9 cellular contexts compared by ENCODE assay signal in genomic region chr9:127523312-127523851, GRCh38.
DNase-seq lines count a peak whose midpoint lies in the region; ATAC-seq, FAIRE-seq and TF ChIP-seq lines count a peak whose summit lies in the region.
"Had no signal": no experiment of that assay in that cellular context is flagged by ENCODE, and none has a peak within 500 bp of the region (broad histone marks: within the 10 kb centered on the region; RNA-seq: fewer than 3 reads in every experiment).

No MANE protein-coding gene starts in this region.

- peak; percentile 9 for DNase-seq in NOMO-1 treated with DMSO at 0.1 percent for 48 hours (lab: John Stamatoyannopoulos, UW; ENCODE audit: unreplicated experiment)
- no peak for DNase-seq in NOMO-1 treated with dmso at 0.1 percent for 144 hours (lab: John Stamatoyannopoulos, UW; ENCODE audit: unreplicated experiment)
- peak; percentile 53 for DNase-seq in RPMI7951 (ENCODE audit: low read depth)
- DNase-seq in epithelial cell of prostate (ENCODE audit: low read depth, low spot score), result no peak
- DNase-seq in stimulated activated CD4-positive, alpha-beta T cell treated with anti-CD3 and anti-CD28 coated beads, Interleukin-1b, Interleukin-23, amount 100 ng/mL, for 48 hours, result peak; percentile 43
- DNase-seq in SK-N-DZ (ENCODE audit: low spot score), result no peak
- DNase-seq in GM12892 (ENCODE audit: insufficient read length), result no peak
- no peak for DNase-seq in T-helper 17 cell

- TF ChIP-seq POLR2A in GM12892 (IDR thresholded peaks at IDR 0.05; ENCODE audit: low read depth, low read length), result no peak

- no peaks in the 10 kb centered on the region for H3K27me3 Mint-ChIP-seq in T-helper 17 cell

- H3K27ac Mint-ChIP-seq in T-helper 17 cell, result no peak overlapping the region
- H3K27ac Mint-ChIP-seq: CD8-positive, alpha-beta T cell had no signal

- H3K36me3 Mint-ChIP-seq in T-helper 17 cell (ENCODE audit: low read depth), result peaks cover 11% of the 10 kb centered on the region

- H3K9me3 ChIP-seq in T-helper 17 cell (ENCODE audit: control insufficient read depth, low read length, poor library complexity, severe bottlenecking), result no peaks in the 10 kb centered on the region

- ATAC-seq in T-helper 17 cell, result no peak
- ATAC-seq: CD8-positive, alpha-beta T cell had no signal

- no peak for FAIRE-seq in GM12892 (lab: Jason Lieb, UNC)

- H3K4me3 Mint-ChIP-seq in T-helper 17 cell, result no peak overlapping the region
- H3K4me3 Mint-ChIP-seq: CD8-positive, alpha-beta T cell had no signal

- peak overlapping the region; percentile 72 for H3K27ac ChIP-seq in epithelial cell of prostate

- H3K4me1 Mint-ChIP-seq in T-helper 17 cell, result peaks cover 9% of the 10 kb centered on the region

Comparison
In these comparisons a context has a peak if more than half of its experiments do, and no peak if none do; other contexts are left out.
1. DNase-seq: peak in NOMO-1 treated with DMSO at 0.1 percent for 48 hours (single experiment), RPMI7951 (single experiment) and stimulated activated CD4-positive, alpha-beta T cell treated with anti-CD3 and anti-CD28 coated beads, Interleukin-1b, Interleukin-23, amount 100 ng/mL, for 48 hours (single experiment); none in NOMO-1 treated with dmso at 0.1 percent for 144 hours (single experiment), epithelial cell of prostate (single experiment), SK-N-DZ (single experiment), GM12892 (single experiment) and T-helper 17 cell (0 of 3).